In the genomic region with DNA sequence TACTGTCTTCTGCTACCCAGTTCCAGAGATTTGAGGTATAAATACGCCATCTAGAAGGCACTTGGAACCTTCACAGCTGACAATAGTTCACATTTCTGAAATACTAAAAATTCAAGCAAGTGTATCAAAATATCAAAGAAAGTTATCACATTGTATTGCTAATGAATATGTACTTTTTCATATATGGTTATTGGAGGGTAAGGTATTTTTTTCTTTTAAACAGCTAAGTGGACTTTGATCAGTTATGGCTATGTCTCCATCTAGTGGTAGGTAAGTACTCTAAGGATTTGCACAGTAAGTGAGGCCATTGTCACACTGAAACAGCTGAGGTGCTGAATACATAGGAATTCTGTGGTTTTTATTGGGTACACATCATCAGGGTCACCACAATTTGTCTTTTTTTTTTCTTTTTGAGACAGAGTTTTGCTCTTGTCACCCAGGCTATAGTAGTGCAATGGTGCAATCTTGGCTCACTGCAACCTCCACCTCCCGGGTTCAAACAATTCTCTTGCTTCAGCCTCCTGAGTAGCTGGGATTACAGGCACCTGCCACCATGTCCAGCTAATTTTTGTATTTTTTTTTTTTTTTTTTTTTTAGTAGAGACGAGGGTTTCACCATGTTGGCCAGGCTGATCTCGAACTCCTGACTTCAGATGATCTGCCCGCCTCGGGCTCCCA, we compare ENCODE assay signal across 7 cellular contexts. TPM values are rescaled to one million over a fixed set of nuclear protein-coding genes. Genes with fewer than 3 reads are reported as not detected.
A peak's percentile ranks its signal among the peaks of the same experiment; 100 is the strongest.
DNase-seq lines count a peak whose midpoint lies in the region; ATAC-seq, FAIRE-seq and TF ChIP-seq lines count a peak whose summit lies in the region.

No MANE protein-coding gene starts in this region.

- SMC1A ChIA-PET in GM12878 (lab: Charles Lee; ENCODE audit: uncharacterized antibody, unreplicated experiment): interaction anchor here (0.7 to 5.2 kb wide), 32 partner anchors 10 to 356 kb away, joined by 3 to 69 read pairs (median 5); a partner anchor contains a TSS

- DNase-seq in GM04503 (ENCODE audit: low read depth) (peak; percentile 13), NCI-H69 (lab: John Stamatoyannopoulos, UW) (peak; percentile 56), GM12878 (ENCODE audit: low read depth, low spot score) (no peak), iPS-NIHi11 (ENCODE audit: low spot score) (peak; percentile 62)
- no peak for DNase-seq in stimulated activated naive CD8-positive, alpha-beta T cell treated with anti-CD3 and anti-CD28 coated beads, Interleukin-15, Interleukin-2, amounts not matched to agents 100 U/mL and 50 U/mL, for 24 hours

- WGBS in GM12878 (ENCODE audit: insufficient coverage, insufficient replicate concordance, low lambda C conversion rate, missing lambda C conversion rate): 95% methylated on average over 5 of the region's 6 CpGs

- CTCF ChIA-PET in GM12878 (lab: Yijun Ruan, JAX): interaction anchor here (0.6 to 5.4 kb wide), 58 partner anchors 8 to 776 kb away, joined by 3 to 154 read pairs (median 4); a partner anchor contains a TSS

- POLR2A ChIA-PET in GM12878 (lab: Charles Lee): interaction anchor here (0.6 kb wide), 1 partner anchor 633 kb away, joined by 3 read pairs; a partner anchor contains a TSS

- TF ChIP-seq POLR2A in GM12878 (IDR thresholded peaks at IDR 0.05; ENCODE audit: low read depth, low read length): no peak

- H3K27me3 ChIP-seq in GM12878 (replicated peaks in 1 of 2; ENCODE audit: control insufficient read depth in 2 of 2, insufficient read depth in 2 of 2, low read length in 1 of 2): no peaks in the 10 kb centered on the region

- no peak overlapping the region for H3K9ac ChIP-seq in GM12878 (ENCODE audit: control insufficient read depth, insufficient read depth, low read length)

- TF ChIP-seq RAD21 in GM12878 (IDR thresholded peaks at IDR 0.05; ENCODE audit: insufficient read depth, low read depth, low read length): peak; percentile 85

- no peaks in the 10 kb centered on the region for H3K36me3 ChIP-seq in GM12878 (ENCODE audit: control insufficient read depth in 2 of 2, insufficient read depth in 2 of 2, low read length in 1 of 2)

- no peaks in the 10 kb centered on the region for H3K79me2 ChIP-seq in GM12878 (ENCODE audit: control insufficient read depth, insufficient read depth, low read length)

- H3K4me1 ChIP-seq in GM12878 (ENCODE audit: control insufficient read depth, insufficient read depth, low read length): peaks cover 10% of the 10 kb centered on the region

- ATAC-seq in HG03442 (IDR thresholded peaks at IDR 0.05; ENCODE audit: unreplicated experiment) (peak; percentile 52), GM12878 (peak; percentile 95), GM21717 (IDR thresholded peaks at IDR 0.05; ENCODE audit: unreplicated experiment) (no peak)
- peak; percentile 71 for ATAC-seq in stimulated activated naive CD8-positive, alpha-beta T cell treated with anti-CD3 and anti-CD28 coated beads, Interleukin-15, Interleukin-2, amounts not matched to agents 100 U/mL and 50 U/mL, for 24 hours

- no peak overlapping the region for H3K4me2 ChIP-seq in GM12878 (ENCODE audit: control insufficient read depth, insufficient read depth)

- RAD21 ChIA-PET in GM12878 (lab: Charles Lee; ENCODE audit: unreplicated experiment): interaction anchor here (0.6 to 3.7 kb wide), 30 partner anchors 9 to 478 kb away, joined by 3 to 54 read pairs (median 4); a partner anchor contains a TSS

- no peak overlapping the region for H3K4me3 ChIP-seq in GM12878

- FAIRE-seq in GM12878 (lab: Jason Lieb, UNC): peak; percentile 90

- intact Hi-C loops in GM12878 (cut with micrococcal nuclease; ENCODE audit: unreplicated experiment): loop anchor here (1.0 to 10.0 kb wide), 4 partner anchors 84 to 321 kb away; a partner anchor contains a TSS

- TF ChIP-seq CTCF in GM12878 (IDR thresholded peaks at IDR 0.05 in 2 of 3, conservative IDR thresholded peaks at IDR 0.05 in 1 of 3; ENCODE audit: control insufficient read depth in 2 of 3, extremely low read depth in 1 of 3, insufficient read depth in 1 of 3, low read depth in 3 of 3, low read length in 3 of 3): peak; percentile 62 to 81 (median 65)

- no peak for TF ChIP-seq EP300 in GM12878 (IDR thresholded peaks at IDR 0.05; ENCODE audit: borderline replicate concordance in 1 of 2, control insufficient read depth in 1 of 2, low read depth in 2 of 2, low read length in 2 of 2)

- no peaks in the 10 kb centered on the region for H4K20me1 ChIP-seq in GM12878 (ENCODE audit: control insufficient read depth, insufficient read depth)

- in situ Hi-C loops in GM12878 (cut with MboI): loop anchor here (5.0 kb wide), 1 partner anchor 328 kb away; no protein-coding TSS in a partner anchor

- no peak overlapping the region for H2AFZ ChIP-seq in GM12878 (ENCODE audit: control insufficient read depth, low read depth, low read length)

- no peaks in the 10 kb centered on the region; the same call in 2 of the 3 replicates for H3K9me3 ChIP-seq in GM12878 (replicated peaks; ENCODE audit: control insufficient read depth, insufficient read depth, low read length)

- BruUV-seq in GM12878 (replicated peaks; lab: Mats Ljungman, UMichigan): no TSS peak

- no peak overlapping the region for H3K27ac ChIP-seq in GM12878 (ENCODE audit: control insufficient read depth, insufficient read depth)

TF ChIP-seq in GM12878, 131 proteins besides CTCF, POLR2A, EP300 and RAD21 (continues in another document):
- TF ChIP-seq NR2C1 (IDR thresholded peaks at IDR 0.05) (no peak), ZNF274 (IDR thresholded peaks at IDR 0.05; ENCODE audit: insufficient read depth, insufficient read length) (no peak), YY1 (IDR thresholded peaks at IDR 0.05; ENCODE audit: low read depth, low read length) (peak; percentile 34; the same call in 1 of the 2 replicates), TARDBP (IDR thresholded peaks at IDR 0.05; ENCODE audit: borderline replicate concordance) (no peak), SRF (IDR thresholded peaks at IDR 0.05; ENCODE audit: low read depth in 2 of 2, low read length in 2 of 2) (no peak), NFXL1 (IDR thresholded peaks at IDR 0.05; ENCODE audit: borderline replicate concordance) (no peak), RUNX3 (IDR thresholded peaks at IDR 0.05; ENCODE audit: low read length) (peak; percentile 28)
- TF ChIP-seq, protein P1, sequence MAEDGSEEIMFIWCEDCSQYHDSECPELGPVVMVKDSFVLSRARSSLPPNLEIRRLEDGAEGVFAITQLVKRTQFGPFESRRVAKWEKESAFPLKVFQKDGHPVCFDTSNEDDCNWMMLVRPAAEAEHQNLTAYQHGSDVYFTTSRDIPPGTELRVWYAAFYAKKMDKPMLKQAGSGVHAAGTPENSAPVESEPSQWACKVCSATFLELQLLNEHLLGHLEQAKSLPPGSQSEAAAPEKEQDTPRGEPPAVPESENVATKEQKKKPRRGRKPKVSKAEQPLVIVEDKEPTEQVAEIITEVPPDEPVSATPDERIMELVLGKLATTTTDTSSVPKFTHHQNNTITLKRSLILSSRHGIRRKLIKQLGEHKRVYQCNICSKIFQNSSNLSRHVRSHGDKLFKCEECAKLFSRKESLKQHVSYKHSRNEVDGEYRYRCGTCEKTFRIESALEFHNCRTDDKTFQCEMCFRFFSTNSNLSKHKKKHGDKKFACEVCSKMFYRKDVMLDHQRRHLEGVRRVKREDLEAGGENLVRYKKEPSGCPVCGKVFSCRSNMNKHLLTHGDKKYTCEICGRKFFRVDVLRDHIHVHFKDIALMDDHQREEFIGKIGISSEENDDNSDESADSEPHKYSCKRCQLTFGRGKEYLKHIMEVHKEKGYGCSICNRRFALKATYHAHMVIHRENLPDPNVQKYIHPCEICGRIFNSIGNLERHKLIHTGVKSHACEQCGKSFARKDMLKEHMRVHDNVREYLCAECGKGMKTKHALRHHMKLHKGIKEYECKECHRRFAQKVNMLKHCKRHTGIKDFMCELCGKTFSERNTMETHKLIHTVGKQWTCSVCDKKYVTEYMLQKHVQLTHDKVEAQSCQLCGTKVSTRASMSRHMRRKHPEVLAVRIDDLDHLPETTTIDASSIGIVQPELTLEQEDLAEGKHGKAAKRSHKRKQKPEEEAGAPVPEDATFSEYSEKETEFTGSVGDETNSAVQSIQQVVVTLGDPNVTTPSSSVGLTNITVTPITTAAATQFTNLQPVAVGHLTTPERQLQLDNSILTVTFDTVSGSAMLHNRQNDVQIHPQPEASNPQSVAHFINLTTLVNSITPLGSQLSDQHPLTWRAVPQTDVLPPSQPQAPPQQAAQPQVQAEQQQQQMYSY (CRISPR knock-in tag; IDR thresholded peaks at IDR 0.05): no peak
- TF ChIP-seq, protein P2, sequence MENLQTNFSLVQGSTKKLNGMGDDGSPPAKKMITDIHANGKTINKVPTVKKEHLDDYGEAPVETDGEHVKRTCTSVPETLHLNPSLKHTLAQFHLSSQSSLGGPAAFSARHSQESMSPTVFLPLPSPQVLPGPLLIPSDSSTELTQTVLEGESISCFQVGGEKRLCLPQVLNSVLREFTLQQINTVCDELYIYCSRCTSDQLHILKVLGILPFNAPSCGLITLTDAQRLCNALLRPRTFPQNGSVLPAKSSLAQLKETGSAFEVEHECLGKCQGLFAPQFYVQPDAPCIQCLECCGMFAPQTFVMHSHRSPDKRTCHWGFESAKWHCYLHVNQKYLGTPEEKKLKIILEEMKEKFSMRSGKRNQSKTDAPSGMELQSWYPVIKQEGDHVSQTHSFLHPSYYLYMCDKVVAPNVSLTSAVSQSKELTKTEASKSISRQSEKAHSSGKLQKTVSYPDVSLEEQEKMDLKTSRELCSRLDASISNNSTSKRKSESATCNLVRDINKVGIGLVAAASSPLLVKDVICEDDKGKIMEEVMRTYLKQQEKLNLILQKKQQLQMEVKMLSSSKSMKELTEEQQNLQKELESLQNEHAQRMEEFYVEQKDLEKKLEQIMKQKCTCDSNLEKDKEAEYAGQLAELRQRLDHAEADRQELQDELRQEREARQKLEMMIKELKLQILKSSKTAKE (IDR thresholded peaks at IDR 0.05; ENCODE audit: low read depth, poor library complexity, severe bottlenecking): peak; percentile 64

RNA-seq across cellular contexts. Expression of a gene that starts 49.1 kb away (rescaled TPM):
- total RNA-seq in GM12878 (2013; cell fraction: nucleolus; rRNA removed): 117 and 119 TPM in 2 replicates
- 48.8 and 56.5 TPM in 2 replicates for total RNA-seq in GM12878 (2014; rRNA removed)
- 46.1 and 55.3 TPM in 2 replicates for total RNA-seq in GM12878 (2014; rRNA removed; fragmentation: Illumina TruSeq; extraction: Trizol)
- total RNA-seq in GM12878 (2021): 67.3 and 74.8 TPM in 2 replicates
- polyA plus RNA-seq in GM12878 (2011; ENCODE audit: low read depth): 75.4 TPM
- polyA plus RNA-seq in GM12878 (2011; rRNA removed): 2.0 and 2.2 TPM in 2 replicates
- polyA plus RNA-seq in GM12878 (2011; cell fraction: cytosol; rRNA removed): 1.2 and 1.8 TPM in 2 replicates
- polyA plus RNA-seq in GM12878 (2011; cell fraction: nucleus; rRNA removed): 4.1 and 6.6 TPM in 2 replicates
- polyA plus RNA-seq in GM12878 (2012): 46.0 and 59.9 TPM in 2 replicates
- polyA plus RNA-seq in GM12878 (2014; fragmentation: Illumina TruSeq; extraction: Trizol): 72.8 and 102 TPM in 2 replicates
- polyA plus RNA-seq in GM12878 (2014; fragmentation: Nextera tagmentation; extraction: Ambion mirVana): 10 to 100 TPM; 21.1 to 24.4 TPM
- polyA plus RNA-seq in GM12878 (2014; rRNA removed): 43.7 and 52.3 TPM in 2 replicates
- 10 to 100 TPM; 58.2 to 64.3 TPM for polyA plus RNA-seq in GM12878 (2016; fragmentation: Nextera tagmentation; extraction: Ambion mirVana)
- polyA minus RNA-seq in GM12878 (2011; rRNA and poly(A)+ RNA removed): 0.93 and 1.5 TPM in 2 replicates
- 0.73 and 0.94 TPM in 2 replicates for polyA minus RNA-seq in GM12878 (2011; cell fraction: cytosol; rRNA and poly(A)+ RNA removed)
- polyA minus RNA-seq in GM12878 (2011; cell fraction: nucleus; rRNA and poly(A)+ RNA removed): 1.8 and 2.1 TPM in 2 replicates

Comparison
In these comparisons a context has a peak if more than half of its experiments do, and no peak if none do; other contexts are left out.
1. DNase-seq: peak in GM04503 (single experiment), NCI-H69 (single experiment) and iPS-NIHi11 (single experiment); none in GM12878 (single experiment) and stimulated activated naive CD8-positive, alpha-beta T cell treated with anti-CD3 and anti-CD28 coated beads, Interleukin-15, Interleukin-2, amounts not matched to agents 100 U/mL and 50 U/mL, for 24 hours (single experiment).